25 cellular contexts compared by ENCODE assay signal in the genomic region with DNA sequence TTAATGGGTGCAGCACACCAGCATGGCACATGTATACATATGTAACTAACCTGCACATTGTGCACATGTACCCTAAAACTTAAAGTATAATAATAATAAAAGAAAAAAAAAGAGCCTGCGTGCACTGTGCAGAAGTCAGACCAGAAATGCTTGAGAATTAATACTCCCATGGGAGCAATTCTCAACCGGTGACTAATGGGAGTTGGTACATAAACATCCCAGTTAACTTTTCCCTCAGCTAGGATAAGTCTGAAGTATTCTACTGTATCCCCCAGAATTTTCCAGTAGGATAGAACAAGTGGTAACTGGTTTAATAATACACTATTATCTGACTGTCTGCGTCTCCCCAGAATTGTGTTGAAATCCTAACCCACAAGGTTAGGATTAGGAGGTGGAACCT.
DNase-seq lines count a peak whose midpoint lies in the region; ATAC-seq and TF ChIP-seq lines count a peak whose summit lies in the region.
"Had no signal": no experiment of that assay in that cellular context is flagged by ENCODE, and none has a peak within 500 bp of the region (broad histone marks: within the 10 kb centered on the region; RNA-seq: fewer than 3 reads in every experiment).

No MANE protein-coding gene starts in this region.

- no peak overlapping the region for H3K27ac ChIP-seq in A673 (ENCODE audit: low read depth, low read length, poor library complexity, severe bottlenecking)
- H3K27ac ChIP-seq: A549, vagina had no signal

- CTCF ChIA-PET in A673 (lab: Charles Lee): no interaction called here

- no TSS peak for BruUV-seq in A673 (replicated peaks; lab: Mats Ljungman, UMichigan)

- H3K4me3 ChIP-seq in A673 (ENCODE audit: low read depth, low read length, poor library complexity, severe bottlenecking): no peak overlapping the region
- H3K4me3 ChIP-seq in astrocyte of the spinal cord (ENCODE audit: low read depth, low read length): no peak overlapping the region
- H3K4me3 ChIP-seq in foreskin fibroblast (ENCODE audit: low read depth in 1 of 2, low read length in 2 of 2): no peak overlapping the region
- H3K4me3 ChIP-seq: A549, lung, vagina had no signal

- H3K36me3 ChIP-seq in A673 (ENCODE audit: insufficient read depth, low read length, poor library complexity, severe bottlenecking): no peaks in the 10 kb centered on the region
- H3K36me3 ChIP-seq: vagina had no signal

- POLR2A ChIA-PET in A673 (lab: Charles Lee; ENCODE audit: low non-redundant PET): no interaction called here

- DNase-seq in A673 (ENCODE audit: low spot score) (peak; percentile 36), GM04503 (ENCODE audit: low read depth) (peak; percentile 59), astrocyte of the spinal cord (ENCODE audit: low read depth, low spot score) (peak; percentile 71), foreskin fibroblast (peak; percentile 69 to 84)
- DNase-seq: activated CD4-positive, alpha-beta T cell treated with anti-CD3 and anti-CD28 coated beads, Interleukin-2, amount 50 U/mL, for 4 hours; activated gamma-delta T cell treated with Interleukin-2 at 50 U/mL for 16 hours; activated T-cell treated with anti-CD3 and anti-CD28 coated beads for 4 hours; anterior cingulate cortex; CD4-positive, alpha-beta T cell; DMS53; endodermal cell; H9; kidney; NCI-H1092 treated with DMSO at 0.1 percent for 48 hours; NCI-H510A; nucleus accumbens; SK-N-SH had no signal

- ATAC-seq in GM21786 (IDR thresholded peaks at IDR 0.05; ENCODE audit: unreplicated experiment) (no peak), HG03565 (IDR thresholded peaks at IDR 0.05; ENCODE audit: unreplicated experiment) (no peak), HG03520 (IDR thresholded peaks at IDR 0.05; ENCODE audit: unreplicated experiment) (no peak), HG02970 (IDR thresholded peaks at IDR 0.05; ENCODE audit: low FRiP score, unreplicated experiment) (no peak)
- ATAC-seq: A549, Panc1 had no signal

- no peaks in the 10 kb centered on the region for H3K4me1 ChIP-seq in A673 (ENCODE audit: insufficient read depth, low read length, poor library complexity, severe bottlenecking)
- H3K4me1 ChIP-seq: vagina had no signal

- H3K27me3 ChIP-seq in A673 (replicated peaks; ENCODE audit: insufficient read depth, low read depth, low read length, poor library complexity): no peaks in the 10 kb centered on the region
- H3K27me3 ChIP-seq: vagina had no signal

- H3K9me3 ChIP-seq in A673 (ENCODE audit: low read depth, low read length, poor library complexity, severe bottlenecking): peaks cover 6% of the 10 kb centered on the region
- H3K9me3 ChIP-seq: vagina had no signal

- TF ChIP-seq CTCF in A673 (conservative IDR thresholded peaks at IDR 0.05; ENCODE audit: low read depth, low read length) (no peak), astrocyte of the spinal cord (IDR thresholded peaks at IDR 0.05; ENCODE audit: low read depth, low read length) (no peak), foreskin fibroblast (IDR thresholded peaks at IDR 0.05; ENCODE audit: low read depth, low read length) (no peak)

- in situ Hi-C loops in astrocyte of the spinal cord (cut with HindIII; ENCODE audit: low sequenced_read_pairs): no loop called here

- intact Hi-C loops in A673 (cut with micrococcal nuclease; ENCODE audit: unreplicated experiment): no loop called here
